20 cellular contexts compared by ENCODE assay signal in the genomic region with DNA sequence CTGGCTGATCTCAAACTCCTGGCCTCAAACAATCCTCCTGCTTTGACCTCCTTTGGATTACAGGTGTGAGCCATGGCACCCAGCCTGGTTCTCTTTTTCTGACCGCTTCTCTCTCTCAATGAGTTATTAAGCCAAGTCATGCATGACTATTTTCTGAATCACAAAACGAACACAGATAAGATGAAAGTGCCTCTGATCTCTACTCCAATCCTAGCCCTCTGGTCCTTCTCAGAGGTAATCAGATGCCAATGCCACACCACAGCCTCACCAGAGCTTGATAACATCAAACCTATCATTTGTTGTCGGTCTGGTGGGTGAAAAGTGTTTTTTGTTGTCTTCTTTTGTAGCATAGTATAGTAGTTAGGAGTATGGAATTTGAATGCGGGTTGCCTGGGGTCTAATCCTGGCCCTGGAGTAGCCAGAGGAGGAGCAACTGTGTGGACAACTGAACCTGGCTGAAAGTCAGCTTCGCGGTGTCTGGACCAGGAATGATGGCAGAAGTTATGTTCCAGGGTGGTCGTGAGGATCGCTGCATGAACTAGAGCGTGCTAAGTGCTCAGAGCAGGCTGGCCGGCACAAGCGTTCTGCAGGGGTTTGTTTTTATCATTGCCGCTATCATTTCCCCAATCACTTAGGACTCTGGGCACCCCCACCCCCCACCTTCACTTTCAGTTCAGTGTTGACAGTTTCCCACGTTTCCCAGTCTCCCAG.
DNase-seq lines count a peak whose midpoint lies in the region; TF ChIP-seq lines count a peak whose summit lies in the region.
"Had no signal": no experiment of that assay in that cellular context is flagged by ENCODE, and none has a peak within 500 bp of the region (broad histone marks: within the 10 kb centered on the region; RNA-seq: fewer than 3 reads in every experiment).

No MANE protein-coding gene starts in this region.

- no peak for TF ChIP-seq RAD21 in SK-N-SH (IDR thresholded peaks at IDR 0.05; ENCODE audit: low read length)

- H3K27me3 ChIP-seq in SK-N-SH (ENCODE audit: insufficient read depth): no peaks in the 10 kb centered on the region
- H3K27me3 ChIP-seq in thyroid gland: no peaks in the 10 kb centered on the region
- H3K27me3 ChIP-seq: uterus had no signal

- DNase-seq in NCI-H510A treated with DMSO at 0.1 percent for 48 hours (lab: John Stamatoyannopoulos, UW): peak; percentile 43
- no peak for DNase-seq in NCI-H510A (lab: John Stamatoyannopoulos, UW)
- DNase-seq in SK-N-SH: peak; percentile 24
- DNase-seq in fibroblast of mammary gland (ENCODE audit: low read depth): peak; percentile 35
- DNase-seq in thyroid gland: peak; percentile 23 to 27
- no peak for DNase-seq in NCI-H2081 (lab: John Stamatoyannopoulos, UW)
- no peak for DNase-seq in activated CD4-positive, alpha-beta memory T cell treated with anti-CD3 and anti-CD28 coated beads, Interleukin-2, amount 10 ng/mL, durations not matched to agents 7 days and 5 days
- DNase-seq in RWPE1 (ENCODE audit: low spot score): no peak
- DNase-seq: activated CD4-positive, alpha-beta T cell treated with anti-CD3 and anti-CD28 coated beads, Interleukin-2, amount 10 ng/mL, durations not matched to agents 7 days and 5 days; cortex of kidney; Kasumi-1; naive B cell; NCI-H187; NCI-H748 treated with DMSO at 0.1 percent for 48 hours; Right ventricle myocardium superior; uterus had no signal

- TF ChIP-seq CTCF in SK-N-SH (IDR thresholded peaks at IDR 0.05) (no peak), fibroblast of mammary gland (conservative IDR thresholded peaks at IDR 0.05; ENCODE audit: control insufficient read depth, insufficient read depth, low read depth, low read length) (no peak), thyroid gland (IDR thresholded peaks at IDR 0.05) (no peak), RWPE1 (conservative IDR thresholded peaks at IDR 0.05; ENCODE audit: low read depth) (no peak)

- no peak overlapping the region for H2AFZ ChIP-seq in SK-N-SH (ENCODE audit: low read depth)

- no peaks in the 10 kb centered on the region for H3K36me3 Mint-ChIP-seq in activated CD4-positive, alpha-beta memory T cell treated with anti-CD3 and anti-CD28 coated beads, Interleukin-2, amount 10 ng/mL, durations not matched to agents 7 days and 5 days (ENCODE audit: low read depth)
- H3K36me3 Mint-ChIP-seq: stimulated activated memory B cell treated with anti-CD40 and anti-IgM and Interleukin-4, amounts not matched to agents 10 μg/mL and 1 μg/mL and 100 μg/mL, for 72 hours had no signal

- intact Hi-C loops in thyroid gland (cut with DNase I): loop anchor here (5.0 kb wide), 1 partner anchor 58 kb away; no protein-coding TSS in a partner anchor

- no peaks in the 10 kb centered on the region for H3K36me3 ChIP-seq in SK-N-SH (replicated peaks in 1 of 2; ENCODE audit: control insufficient read depth in 1 of 2, insufficient read depth in 2 of 2, low read length in 1 of 2)
- H3K36me3 ChIP-seq in thyroid gland: no peaks in the 10 kb centered on the region
- H3K36me3 ChIP-seq: HAP-1, uterus had no signal

- H3K4me2 ChIP-seq in SK-N-SH: no peak overlapping the region

- H3K4me3 Mint-ChIP-seq in activated CD4-positive, alpha-beta memory T cell treated with anti-CD3 and anti-CD28 coated beads, Interleukin-2, amount 10 ng/mL, durations not matched to agents 7 days and 5 days: no peak overlapping the region
- H3K4me3 Mint-ChIP-seq: activated CD4-positive, alpha-beta T cell treated with anti-CD3 and anti-CD28 coated beads, Interleukin-2, amount 10 ng/mL, durations not matched to agents 7 days and 5 days; stimulated activated memory B cell treated with anti-CD40 and anti-IgM and Interleukin-4, amounts not matched to agents 10 μg/mL and 1 μg/mL and 100 μg/mL, for 72 hours; T-helper 2 cell treated with Interferon-gamma antibody and Interleukin-4, amounts not matched to agents 5 μg/mL and 100 μg/mL, for 36 hours had no signal

- POLR2A ChIA-PET in SK-N-SH (lab: Yijun Ruan, JAX): no interaction called here
- POLR2A ChIA-PET in activated CD4-positive, alpha-beta memory T cell treated with anti-CD3 and anti-CD28 coated beads, Interleukin-2, amount 10 ng/mL, durations not matched to agents 7 days and 5 days (lab: Charles Lee): no interaction called here
- POLR2A ChIA-PET in RWPE1 (lab: Yijun Ruan, JAX; ENCODE audit: low non-redundant PET): no interaction called here

- H4K20me1 ChIP-seq in SK-N-SH (ENCODE audit: insufficient read depth): no peaks in the 10 kb centered on the region

- CTCF ChIA-PET in SK-N-SH (lab: Yijun Ruan, JAX): no interaction called here
- CTCF ChIA-PET in activated CD4-positive, alpha-beta memory T cell treated with anti-CD3 and anti-CD28 coated beads, Interleukin-2, amount 10 ng/mL, durations not matched to agents 7 days and 5 days (lab: Charles Lee): interaction anchor here (1.0 kb wide), 1 partner anchor 14 kb away, joined by 3 read pairs; no protein-coding TSS in a partner anchor
- CTCF ChIA-PET in RWPE1 (lab: Yijun Ruan, JAX): no interaction called here

- peaks cover 3 to 12% of the 10 kb centered on the region in 2 experiments; a peak in 2 of 4 replicates for H3K4me1 ChIP-seq in SK-N-SH (ENCODE audit: control insufficient read depth in 1 of 2, insufficient read depth in 2 of 2, low read depth in 1 of 2, low read length in 1 of 2)
- H3K4me1 ChIP-seq in thyroid gland: peaks cover 27 to 34% of the 10 kb centered on the region in 2 donors
- H3K4me1 ChIP-seq: HAP-1, uterus had no signal

- H3K4me3 ChIP-seq in SK-N-SH (ENCODE audit: low read depth in 2 of 2, low read length in 1 of 2) (no peak overlapping the region), fibroblast of mammary gland (ENCODE audit: control insufficient read depth, low read depth, low read length) (no peak overlapping the region), thyroid gland (replicated peaks in 1 of 3) (no peak overlapping the region)
- H3K4me3 ChIP-seq: HAP-1, uterus had no signal

- H3K27ac Mint-ChIP-seq in activated CD4-positive, alpha-beta memory T cell treated with anti-CD3 and anti-CD28 coated beads, Interleukin-2, amount 10 ng/mL, durations not matched to agents 7 days and 5 days: no peak overlapping the region
- H3K27ac Mint-ChIP-seq: activated CD4-positive, alpha-beta T cell treated with anti-CD3 and anti-CD28 coated beads, Interleukin-2, amount 10 ng/mL, durations not matched to agents 7 days and 5 days; stimulated activated memory B cell treated with anti-CD40 and anti-IgM and Interleukin-4, amounts not matched to agents 10 μg/mL and 1 μg/mL and 100 μg/mL, for 72 hours; T-helper 2 cell treated with Interferon-gamma antibody and Interleukin-4, amounts not matched to agents 5 μg/mL and 100 μg/mL, for 36 hours had no signal

- no peak overlapping the region for H3K9ac ChIP-seq in SK-N-SH

- peaks cover 10% of the 10 kb centered on the region for H3F3A ChIP-seq in SK-N-SH (replicated peaks; ENCODE audit: insufficient read depth)

- H3K27ac ChIP-seq in SK-N-SH (ENCODE audit: low read depth in 2 of 2, low read length in 1 of 2) (no peak overlapping the region), thyroid gland (peak overlapping the region in 1 of 3 donors; percentile 57), RWPE1 (no peak overlapping the region)
- H3K27ac ChIP-seq: HL-60, uterus had no signal

- TF ChIP-seq EP300 in SK-N-SH (IDR thresholded peaks at IDR 0.05; ENCODE audit: borderline replicate concordance in 1 of 2, low read depth in 1 of 2, low read length in 1 of 2): peak in 1 of 2 experiments; percentile 40; a peak in 1 of 4 replicates

- H3K27me3 Mint-ChIP-seq in activated CD4-positive, alpha-beta memory T cell treated with anti-CD3 and anti-CD28 coated beads, Interleukin-2, amount 10 ng/mL, durations not matched to agents 7 days and 5 days: peaks cover 28% of the 10 kb centered on the region

- H3K9me3 Mint-ChIP-seq in activated CD4-positive, alpha-beta memory T cell treated with anti-CD3 and anti-CD28 coated beads, Interleukin-2, amount 10 ng/mL, durations not matched to agents 7 days and 5 days: no peaks in the 10 kb centered on the region
- H3K9me3 Mint-ChIP-seq: activated CD4-positive, alpha-beta T cell treated with anti-CD3 and anti-CD28 coated beads, Interleukin-2, amount 10 ng/mL, durations not matched to agents 7 days and 5 days; stimulated activated memory B cell treated with anti-CD40 and anti-IgM and Interleukin-4, amounts not matched to agents 10 μg/mL and 1 μg/mL and 100 μg/mL, for 72 hours; T-helper 2 cell treated with Interferon-gamma antibody and Interleukin-4, amounts not matched to agents 5 μg/mL and 100 μg/mL, for 36 hours had no signal

- H3K9me2 ChIP-seq in SK-N-SH: no peaks in the 10 kb centered on the region

- H3K4me1 Mint-ChIP-seq in activated CD4-positive, alpha-beta memory T cell treated with anti-CD3 and anti-CD28 coated beads, Interleukin-2, amount 10 ng/mL, durations not matched to agents 7 days and 5 days: peaks cover 3% of the 10 kb centered on the region
- H3K4me1 Mint-ChIP-seq: activated CD4-positive, alpha-beta T cell treated with anti-CD3 and anti-CD28 coated beads, Interleukin-2, amount 10 ng/mL, durations not matched to agents 7 days and 5 days had no signal

- no peaks in the 10 kb centered on the region for H3K79me2 ChIP-seq in SK-N-SH (ENCODE audit: insufficient read depth)

- no peaks in the 10 kb centered on the region for H3K9me3 ChIP-seq in SK-N-SH
- H3K9me3 ChIP-seq in thyroid gland: no peaks in the 10 kb centered on the region
- H3K9me3 ChIP-seq: HAP-1, uterus had no signal

- TF ChIP-seq POLR2A in thyroid gland (IDR thresholded peaks at IDR 0.05): no peak

- 73% methylated on average over 13 of the region's 13 CpGs for WGBS in SK-N-SH (ENCODE audit: low lambda C conversion rate)
- WGBS in thyroid gland, 2 donors: 78 to 81% methylated on average over 13 of the region's 13 CpGs

TF ChIP-seq in SK-N-SH, 30 proteins besides CTCF, POLR2A, EP300 and RAD21 (continues in another document):
- TF ChIP-seq TCF12 (IDR thresholded peaks at IDR 0.05) (peak; percentile 87), FOSL2 (IDR thresholded peaks at IDR 0.05; ENCODE audit: borderline replicate concordance, low read depth) (peak; percentile 66), SMC3 (IDR thresholded peaks at IDR 0.05; ENCODE audit: low read depth, low read length) (no peak), NFIC (IDR thresholded peaks at IDR 0.05; ENCODE audit: borderline replicate concordance) (peak; percentile 60; the same call in 1 of the 2 replicates)
- TF ChIP-seq, protein P1, sequence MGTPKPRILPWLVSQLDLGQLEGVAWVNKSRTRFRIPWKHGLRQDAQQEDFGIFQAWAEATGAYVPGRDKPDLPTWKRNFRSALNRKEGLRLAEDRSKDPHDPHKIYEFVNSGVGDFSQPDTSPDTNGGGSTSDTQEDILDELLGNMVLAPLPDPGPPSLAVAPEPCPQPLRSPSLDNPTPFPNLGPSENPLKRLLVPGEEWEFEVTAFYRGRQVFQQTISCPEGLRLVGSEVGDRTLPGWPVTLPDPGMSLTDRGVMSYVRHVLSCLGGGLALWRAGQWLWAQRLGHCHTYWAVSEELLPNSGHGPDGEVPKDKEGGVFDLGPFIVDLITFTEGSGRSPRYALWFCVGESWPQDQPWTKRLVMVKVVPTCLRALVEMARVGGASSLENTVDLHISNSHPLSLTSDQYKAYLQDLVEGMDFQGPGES (IDR thresholded peaks at IDR 0.05; ENCODE audit: low read depth, low read length): no peak

Comparison
In these comparisons a context has a peak if more than half of its experiments do, and no peak if none do; other contexts are left out.
1. DNase-seq: peak in NCI-H510A treated with DMSO at 0.1 percent for 48 hours (single experiment), SK-N-SH (single experiment), fibroblast of mammary gland (single experiment) and thyroid gland (2 of 2); none in NCI-H510A (single experiment), NCI-H2081 (0 of 2), activated CD4-positive, alpha-beta memory T cell treated with anti-CD3 and anti-CD28 coated beads, Interleukin-2, amount 10 ng/mL, durations not matched to agents 7 days and 5 days (single experiment) and RWPE1 (single experiment).